Comparison of ENCODE assay signal across 18 cellular contexts in the genomic region with DNA sequence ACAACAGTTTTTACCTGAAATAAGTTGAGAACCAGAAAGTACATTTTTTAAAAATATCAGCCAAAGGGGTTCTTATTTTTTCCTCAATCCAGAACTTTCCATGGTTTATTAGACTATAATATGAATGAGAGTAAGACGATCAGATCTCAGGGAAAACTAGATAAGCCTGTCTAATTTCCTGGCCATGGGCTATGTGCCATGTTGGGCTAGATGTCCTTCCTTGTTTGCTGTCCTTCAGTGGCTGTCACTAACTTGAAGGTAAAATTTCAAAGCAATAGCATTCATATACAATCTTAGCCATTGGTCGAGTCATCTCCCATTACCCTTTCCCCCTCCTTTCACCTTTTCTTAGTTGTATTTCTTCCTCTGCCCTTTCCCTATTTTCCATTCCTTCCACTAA.
"Had no signal": no experiment of that assay in that cellular context is flagged by ENCODE, and none has a peak within 500 bp of the region (broad histone marks: within the 10 kb centered on the region; RNA-seq: fewer than 3 reads in every experiment).

No MANE protein-coding gene starts in this region.

- H3K4me3 ChIP-seq: ascending aorta, body of pancreas, K562 had no signal

- ATAC-seq: activated CD8-positive, alpha-beta T cell treated with anti-CD3 and anti-CD28 coated beads, Interleukin-2, amount 10 ng/mL, durations not matched to agents 7 days and 5 days; activated naive CD8-positive, alpha-beta T cell treated with anti-CD3 and anti-CD28 coated beads, Interleukin-2, amount 50 U/mL, for 24 hours; body of pancreas; K562; PC-3 had no signal

- H3K9me3 ChIP-seq: ascending aorta, body of pancreas had no signal

- H3K36me3 ChIP-seq: ascending aorta had no signal

- H3K4me1 ChIP-seq: ascending aorta, body of pancreas had no signal

- H3K27me3 ChIP-seq: ascending aorta, body of pancreas had no signal

- H3K27ac ChIP-seq: ascending aorta, body of pancreas had no signal

- DNase-seq: activated CD4-positive, CD25-positive, alpha-beta regulatory T cell; activated CD8-positive, alpha-beta memory T cell treated with anti-CD3 and anti-CD28 coated beads, Interleukin-2, amount 50 U/mL, for 48 hours; activated CD8-positive, alpha-beta T cell treated with anti-CD3 and anti-CD28 coated beads, Interleukin-2, amount 10 ng/mL, durations not matched to agents 7 days and 5 days; activated naive CD8-positive, alpha-beta T cell treated with anti-CD3 and anti-CD28 coated beads, Interleukin-2, amount 50 U/mL, for 24 hours; activated T-cell treated with anti-CD3 and anti-CD28 coated beads, Interleukin-2, amount 50 U/mL, for 1 hour; amniotic stem cell; body of pancreas; cortex of kidney; Karpas-422; NCI-H1048; NCI-H187 treated with DMSO at 0.1 percent for 48 hours; NCI-H2107; NCI-H446 treated with DMSO at 0.1 percent for 48 hours; NCI-H524 treated with DMSO at 0.1 percent for 48 hours; PC-3; SHP77 treated with DMSO at 0.1 percent for 48 hours had no signal
